ENCODE assay signal across 23 cellular contexts in genomic region chr5:77394064-77394716, GRCh38.
"Had no signal": no experiment of that assay in that cellular context is flagged by ENCODE, and none has a peak within 500 bp of the region (broad histone marks: within the 10 kb centered on the region; RNA-seq: fewer than 3 reads in every experiment).

No MANE protein-coding gene starts in this region.

- H3K36me3 ChIP-seq: brain microvascular endothelial cell, neural progenitor cell, tibial nerve had no signal

- H3K4me3 ChIP-seq: coronary artery, neural progenitor cell, tibial nerve had no signal

- ATAC-seq: activated CD8-positive, alpha-beta T cell treated with anti-CD3 and anti-CD28 coated beads, Interleukin-2, amount 10 ng/mL, durations not matched to agents 7 days and 5 days; activated naive CD4-positive, alpha-beta T cell treated with anti-CD3 and anti-CD28 coated beads, Interleukin-2, amount 50 U/mL, for 72 hours; activated T-cell treated with anti-CD3 and anti-CD28 coated beads, Interleukin-2, amount 50 U/mL, for 72 hours; foreskin keratinocyte; left cardiac atrium had no signal

- H2AFZ ChIP-seq: neural progenitor cell had no signal

- H3K4me2 ChIP-seq: neural progenitor cell had no signal

- H3K9me3 ChIP-seq: tibial nerve had no signal

- H3K4me1 ChIP-seq: foreskin keratinocyte, neural progenitor cell had no signal

- H3K27ac ChIP-seq: brain microvascular endothelial cell, coronary artery, foreskin keratinocyte, neural progenitor cell, tibial nerve had no signal

- H3K27me3 ChIP-seq: brain microvascular endothelial cell, foreskin keratinocyte, neural progenitor cell, tibial nerve had no signal

- DNase-seq: activated CD4-positive, alpha-beta T cell treated with anti-CD3 and anti-CD28 coated beads, Interleukin-2, amount 10 ng/mL, durations not matched to agents 24 days and 14 days; activated CD4-positive, CD25-positive, alpha-beta regulatory T cell; activated CD8-positive, alpha-beta memory T cell treated with anti-CD3 and anti-CD28 coated beads, Interleukin-2, amount 50 U/mL, for 48 hours; activated CD8-positive, alpha-beta T cell treated with anti-CD3 and anti-CD28 coated beads, Interleukin-2, amount 10 ng/mL, durations not matched to agents 7 days and 5 days; activated gamma-delta T cell; activated T-cell treated with anti-CD3 and anti-CD28 coated beads, Interleukin-2, amount 50 U/mL, for 72 hours; amniotic stem cell; brain microvascular endothelial cell; effector CD4-positive, alpha-beta T cell; foreskin keratinocyte; glutamatergic neuron; left cardiac atrium; naive B cell; stimulated activated CD4-positive, alpha-beta T cell treated with anti-CD3 and anti-CD28 coated beads, Interleukin-4, amount 100 ng/mL, for 4 hours; stimulated activated CD8-positive, alpha-beta memory T cell treated with anti-CD3 and anti-CD28 coated beads, Interleukin-4, amount 100 ng/mL, for 48 hours; stimulated activated naive CD4-positive, alpha-beta T cell treated with Interleukin-2 at 50 U/mL for 16 hours; substantia nigra; SW 1271 had no signal

- H3K9ac ChIP-seq: neural progenitor cell had no signal

- FAIRE-seq: endothelial cell of umbilical vein had no signal
